In genomic region chr2:176637134-176637496, GRCh38 we compare ENCODE assay signal across 9 cellular contexts.
A peak's percentile ranks its signal among the peaks of the same experiment; 100 is the strongest.
DNase-seq lines count a peak whose midpoint lies in the region; ATAC-seq, FAIRE-seq and TF ChIP-seq lines count a peak whose summit lies in the region.
"Had no signal": no experiment of that assay in that cellular context is flagged by ENCODE, and none has a peak within 500 bp of the region (broad histone marks: within the 10 kb centered on the region; RNA-seq: fewer than 3 reads in every experiment).

No MANE protein-coding gene starts in this region.

- H3K36me3 ChIP-seq in kidney epithelial cell (ENCODE audit: control insufficient read depth, insufficient read depth, low read length): no peaks in the 10 kb centered on the region
- no peaks in the 10 kb centered on the region for H3K36me3 ChIP-seq in transverse colon
- H3K36me3 ChIP-seq in thyroid gland: no peaks in the 10 kb centered on the region
- H3K36me3 ChIP-seq in pancreas: no peaks in the 10 kb centered on the region

- H3K9me3 ChIP-seq in transverse colon (no peaks in the 10 kb centered on the region), thyroid gland (no peaks in the 10 kb centered on the region), pancreas (no peaks in the 10 kb centered on the region)

- in situ Hi-C loops in transverse colon (cut with MboI; ENCODE audit: low pct_ligation_motif_present in 1 of 4, low pct_unique_long_range_greater_than_20kb in 1 of 4, low sequenced_read_pairs in 3 of 4): loop anchor here (5.0 to 25.0 kb wide), 5 partner anchors 175 to 510 kb away; partner anchors contain the start of gene HOXD8 (in 1 of the 4)

- no peak for TF ChIP-seq CTCF in kidney epithelial cell (IDR thresholded peaks at IDR 0.05; ENCODE audit: insufficient read depth, low read length, poor library complexity, severe bottlenecking)
- TF ChIP-seq CTCF in transverse colon (IDR thresholded peaks at IDR 0.05): no peak
- no peak for TF ChIP-seq CTCF in thyroid gland (IDR thresholded peaks at IDR 0.05)
- TF ChIP-seq CTCF in pancreas (IDR thresholded peaks at IDR 0.05): no peak

- FAIRE-seq in pancreas (lab: Jason Lieb, UNC): no peak

- 37 to 52% methylated on average over 5 to 13 of the region's 13 CpGs for WGBS in transverse colon (ENCODE audit: low coverage in 1 of 2), 2 donors
- WGBS in thyroid gland, 2 donors: 29 to 32% methylated on average over 12 to 13 of the region's 13 CpGs
- WGBS in pancreas, 2 donors: 18 to 21% methylated on average over 13 of the region's 13 CpGs

- H3K27me3 ChIP-seq in kidney epithelial cell (ENCODE audit: control insufficient read depth, insufficient read depth, low read length) (no peaks in the 10 kb centered on the region), transverse colon (peaks cover 39% of the 10 kb centered on the region), thyroid gland (peaks cover 10% of the 10 kb centered on the region), pancreas (peaks cover 0 to 40% (median 6%) of the 10 kb centered on the region in 4 donors)

- peak overlapping the region; percentile 60 for H3K4me3 Mint-ChIP-seq in activated naive CD4-positive, alpha-beta T cell treated with anti-CD3 and anti-CD28 coated beads, Interleukin-2, amount 50 U/mL, for 24 hours
- peak overlapping the region; percentile 59 for H3K4me3 Mint-ChIP-seq in activated naive CD8-positive, alpha-beta T cell treated with anti-CD3 and anti-CD28 coated beads, Interleukin-2, amount 10 ng/mL, durations not matched to agents 7 days and 5 days

- DNase-seq in activated naive CD4-positive, alpha-beta T cell treated with anti-CD3 and anti-CD28 coated beads, Interleukin-2, amount 50 U/mL, for 72 hours (ENCODE audit: low spot score in 2 of 2): no peak
- no peak for DNase-seq in activated naive CD8-positive, alpha-beta T cell treated with anti-CD3 and anti-CD28 coated beads, Interleukin-2, amount 10 ng/mL, durations not matched to agents 7 days and 5 days
- DNase-seq in kidney epithelial cell (ENCODE audit: low read depth) (no peak), transverse colon (no peak), thyroid gland (no peak), pancreas (no peak), dermis blood vessel endothelial cell (no peak)
- DNase-seq: effector CD8-positive, alpha-beta T cell had no signal

- no peaks in the 10 kb centered on the region for H3K9me3 Mint-ChIP-seq in activated naive CD4-positive, alpha-beta T cell treated with anti-CD3 and anti-CD28 coated beads, Interleukin-2, amount 50 U/mL, for 24 hours
- no peaks in the 10 kb centered on the region for H3K9me3 Mint-ChIP-seq in activated naive CD4-positive, alpha-beta T cell treated with anti-CD3 and anti-CD28 coated beads, Interleukin-2, amount 50 U/mL, for 72 hours
- H3K9me3 Mint-ChIP-seq in activated naive CD8-positive, alpha-beta T cell treated with anti-CD3 and anti-CD28 coated beads, Interleukin-2, amount 10 ng/mL, durations not matched to agents 7 days and 5 days: no peaks in the 10 kb centered on the region

- intact Hi-C loops in transverse colon (cut with DNase I; ENCODE audit: low total_unique reads) (loop anchor here (1.0 to 10.0 kb wide), 4 partner anchors 82 to 510 kb away; partner anchors contain the start of gene HOXD8), thyroid gland (cut with DNase I) (loop anchor here (5.0 kb wide), 1 partner anchor 510 kb away; the partner anchor contains the start of gene HOXD8), pancreas (cut with DNase I) (loop anchor here in 1 of 3 donors (5.0 kb wide), 1 partner anchor 510 kb away; the partner anchor contains the start of gene HOXD8)

- no peak for TF ChIP-seq EP300 in transverse colon (IDR thresholded peaks at IDR 0.05; ENCODE audit: low read depth)

- no peak for TF ChIP-seq POLR2A in transverse colon (IDR thresholded peaks at IDR 0.05)
- no peak for TF ChIP-seq POLR2A in thyroid gland (IDR thresholded peaks at IDR 0.05)

- H3K36me3 Mint-ChIP-seq in activated naive CD4-positive, alpha-beta T cell treated with anti-CD3 and anti-CD28 coated beads, Interleukin-2, amount 50 U/mL, for 24 hours: no peaks in the 10 kb centered on the region
- H3K36me3 Mint-ChIP-seq in activated naive CD4-positive, alpha-beta T cell treated with anti-CD3 and anti-CD28 coated beads, Interleukin-2, amount 50 U/mL, for 72 hours: no peaks in the 10 kb centered on the region
- no peaks in the 10 kb centered on the region for H3K36me3 Mint-ChIP-seq in activated naive CD8-positive, alpha-beta T cell treated with anti-CD3 and anti-CD28 coated beads, Interleukin-2, amount 10 ng/mL, durations not matched to agents 7 days and 5 days

- no peak overlapping the region for H3K27ac Mint-ChIP-seq in activated naive CD4-positive, alpha-beta T cell treated with anti-CD3 and anti-CD28 coated beads, Interleukin-2, amount 50 U/mL, for 24 hours
- H3K27ac Mint-ChIP-seq in activated naive CD4-positive, alpha-beta T cell treated with anti-CD3 and anti-CD28 coated beads, Interleukin-2, amount 50 U/mL, for 72 hours: no peak overlapping the region
- no peak overlapping the region for H3K27ac Mint-ChIP-seq in activated naive CD8-positive, alpha-beta T cell treated with anti-CD3 and anti-CD28 coated beads, Interleukin-2, amount 10 ng/mL, durations not matched to agents 7 days and 5 days

- POLR2A ChIA-PET in activated naive CD8-positive, alpha-beta T cell treated with anti-CD3 and anti-CD28 coated beads, Interleukin-2, amount 10 ng/mL, durations not matched to agents 7 days and 5 days (lab: Charles Lee): no interaction called here

- peaks cover 51% of the 10 kb centered on the region for H3K27me3 Mint-ChIP-seq in activated naive CD4-positive, alpha-beta T cell treated with anti-CD3 and anti-CD28 coated beads, Interleukin-2, amount 50 U/mL, for 24 hours
- H3K27me3 Mint-ChIP-seq in activated naive CD8-positive, alpha-beta T cell treated with anti-CD3 and anti-CD28 coated beads, Interleukin-2, amount 10 ng/mL, durations not matched to agents 7 days and 5 days: peaks cover 58% of the 10 kb centered on the region

- ATAC-seq in activated naive CD4-positive, alpha-beta T cell treated with anti-CD3 and anti-CD28 coated beads, Interleukin-2, amount 50 U/mL, for 72 hours: no peak
- ATAC-seq in activated naive CD8-positive, alpha-beta T cell treated with anti-CD3 and anti-CD28 coated beads, Interleukin-2, amount 10 ng/mL, durations not matched to agents 7 days and 5 days (ENCODE audit: low read depth): no peak
- ATAC-seq in pancreas: no peak

- peak overlapping the region; percentile 80 to 85 (median 82) for H3K27ac ChIP-seq in transverse colon
- H3K27ac ChIP-seq in thyroid gland: peak overlapping the region in 1 of 3 donors; percentile 14
- no peak overlapping the region for H3K27ac ChIP-seq in pancreas

- peaks cover 0 to 9% (median 5%) of the 10 kb centered on the region in 4 donors for H3K4me1 ChIP-seq in transverse colon
- H3K4me1 ChIP-seq in thyroid gland: peaks cover 6% of the 10 kb centered on the region in 2 donors
- H3K4me1 ChIP-seq in pancreas: no peaks in the 10 kb centered on the region

- H3K4me3 ChIP-seq in kidney epithelial cell (ENCODE audit: low read depth, low read length): peak overlapping the region; percentile 46
- peak overlapping the region; percentile 69 to 81 (median 78) for H3K4me3 ChIP-seq in transverse colon
- peak overlapping the region in 1 of 3 donors; percentile 36 for H3K4me3 ChIP-seq in thyroid gland (replicated peaks in 1 of 3)
- peak overlapping the region in 2 of 4 donors; percentile 52 to 55 for H3K4me3 ChIP-seq in pancreas

- peaks cover 8% of the 10 kb centered on the region for H3K4me1 Mint-ChIP-seq in activated naive CD4-positive, alpha-beta T cell treated with anti-CD3 and anti-CD28 coated beads, Interleukin-2, amount 50 U/mL, for 24 hours
- peaks cover 10% of the 10 kb centered on the region for H3K4me1 Mint-ChIP-seq in activated naive CD8-positive, alpha-beta T cell treated with anti-CD3 and anti-CD28 coated beads, Interleukin-2, amount 10 ng/mL, durations not matched to agents 7 days and 5 days

Comparison
In these comparisons a context has a peak if more than half of its experiments do, and no peak if none do; other contexts are left out.
1. H3K27ac ChIP-seq: peak in transverse colon (4 of 4); none in pancreas (0 of 4).